Comparison of ENCODE assay signal across 8 cellular contexts in genomic region chr20:20568604-20569205, GRCh38.
DNase-seq lines count a peak whose midpoint lies in the region; ATAC-seq and TF ChIP-seq lines count a peak whose summit lies in the region.

No MANE protein-coding gene starts in this region.

- H2AFZ ChIP-seq in SK-N-SH (ENCODE audit: low read depth) (no peak overlapping the region), neural progenitor cell (replicated peaks) (no peak overlapping the region)

- WGBS in SK-N-SH (ENCODE audit: low lambda C conversion rate): 5% methylated on average over 3 of the region's 3 CpGs

- intact Hi-C loops in left ventricle myocardium inferior (cut with micrococcal nuclease): no loop called here
- intact Hi-C loops in Right ventricle myocardium superior (cut with DNase I): no loop called here

- H3K9ac ChIP-seq in SK-N-SH: no peak overlapping the region
- no peak overlapping the region for H3K9ac ChIP-seq in neural progenitor cell

- peaks cover 39% of the 10 kb centered on the region for H3K36me3 ChIP-seq in left ventricle myocardium inferior
- H3K36me3 ChIP-seq in SK-N-SH (replicated peaks in 1 of 2; ENCODE audit: control insufficient read depth in 1 of 2, insufficient read depth in 2 of 2, low read length in 1 of 2): peaks cover 0 to 3% of the 10 kb centered on the region in 2 experiments
- peaks cover 8% of the 10 kb centered on the region for H3K36me3 ChIP-seq in neural progenitor cell

- no peaks in the 10 kb centered on the region for H3K4me1 Mint-ChIP-seq in neural progenitor cell

- H3K9me3 ChIP-seq in left ventricle myocardium inferior (replicated peaks): no peaks in the 10 kb centered on the region
- H3K9me3 ChIP-seq in SK-N-SH: no peaks in the 10 kb centered on the region
- H3K9me3 ChIP-seq in neural progenitor cell (ENCODE audit: low read depth): no peaks in the 10 kb centered on the region

- no peaks in the 10 kb centered on the region for H3K9me2 ChIP-seq in SK-N-SH

- H3K4me1 ChIP-seq in left ventricle myocardium inferior (no peaks in the 10 kb centered on the region), SK-N-SH (ENCODE audit: control insufficient read depth in 1 of 2, insufficient read depth in 2 of 2, low read depth in 1 of 2, low read length in 1 of 2) (no peaks in the 10 kb centered on the region; a peak in 1 of 4 replicates), neural progenitor cell (no peaks in the 10 kb centered on the region)

- DNase-seq in left ventricle myocardium inferior (no peak), Right ventricle myocardium superior (no peak), NCI-H1092 (lab: John Stamatoyannopoulos, UW) (peak; percentile 37), SK-N-SH (peak; percentile 31), epithelial cell of esophagus (ENCODE audit: low read depth) (peak; percentile 60), neural progenitor cell (ENCODE audit: low spot score) (peak; percentile 60), omental fat pad (ENCODE audit: low spot score) (no peak)

- H3K36me3 Mint-ChIP-seq in neural progenitor cell: peaks cover 6% of the 10 kb centered on the region

- peak; percentile 97 for TF ChIP-seq RAD21 in SK-N-SH (IDR thresholded peaks at IDR 0.05; ENCODE audit: low read length)

- H3K27me3 ChIP-seq in left ventricle myocardium inferior (ENCODE audit: low read depth) (no peaks in the 10 kb centered on the region), SK-N-SH (ENCODE audit: insufficient read depth) (no peaks in the 10 kb centered on the region), neural progenitor cell (no peaks in the 10 kb centered on the region)

- H3K9me3 Mint-ChIP-seq in neural progenitor cell: no peaks in the 10 kb centered on the region

- no peak for ATAC-seq in Right ventricle myocardium superior (ENCODE audit: poor library complexity)
- no peak for ATAC-seq in omental fat pad (ENCODE audit: low FRiP score)
- ATAC-seq in HG02938 (IDR thresholded peaks at IDR 0.05; ENCODE audit: unreplicated experiment): no peak

- no peaks in the 10 kb centered on the region for H4K20me1 ChIP-seq in SK-N-SH (ENCODE audit: insufficient read depth)
- H4K20me1 ChIP-seq in neural progenitor cell (ENCODE audit: low read depth): no peaks in the 10 kb centered on the region

- no peak for TF ChIP-seq EP300 in SK-N-SH (IDR thresholded peaks at IDR 0.05; ENCODE audit: borderline replicate concordance in 1 of 2, low read depth in 1 of 2, low read length in 1 of 2)

- no peak overlapping the region for H3K27ac ChIP-seq in left ventricle myocardium inferior (replicated peaks)
- H3K27ac ChIP-seq in SK-N-SH (ENCODE audit: low read depth in 2 of 2, low read length in 1 of 2): no peak overlapping the region
- H3K27ac ChIP-seq in neural progenitor cell: no peak overlapping the region

- H3K4me3 Mint-ChIP-seq in neural progenitor cell: no peak overlapping the region

- no peaks in the 10 kb centered on the region for H3K27me3 Mint-ChIP-seq in neural progenitor cell (ENCODE audit: insufficient read depth, low read depth)

- POLR2A ChIA-PET in SK-N-SH (lab: Yijun Ruan, JAX): no interaction called here

- CTCF ChIA-PET in SK-N-SH (lab: Yijun Ruan, JAX): interaction anchor here (0.7 to 4.4 kb wide), 14 partner anchors 11 to 496 kb away, joined by 3 to 34 read pairs (median 4); no protein-coding TSS in a partner anchor

- H3F3A ChIP-seq in SK-N-SH (replicated peaks; ENCODE audit: insufficient read depth) (peaks cover 4% of the 10 kb centered on the region), neural progenitor cell (ENCODE audit: low read depth) (no peaks in the 10 kb centered on the region)

- H3K27ac Mint-ChIP-seq in neural progenitor cell: no peak overlapping the region

- H3K4me3 ChIP-seq in left ventricle myocardium inferior (no peak overlapping the region), SK-N-SH (ENCODE audit: low read depth in 2 of 2, low read length in 1 of 2) (no peak overlapping the region; a peak in 1 of 4 replicates), epithelial cell of esophagus (ENCODE audit: low read length) (no peak overlapping the region), neural progenitor cell (no peak overlapping the region)

- TF ChIP-seq CTCF in left ventricle myocardium inferior (IDR thresholded peaks at IDR 0.05; ENCODE audit: borderline replicate concordance) (peak; percentile 70), SK-N-SH (IDR thresholded peaks at IDR 0.05) (peak; percentile 89), epithelial cell of esophagus (IDR thresholded peaks at IDR 0.05; ENCODE audit: insufficient read depth, low read depth, low read length, missing control alignments) (peak; percentile 80), neural progenitor cell (IDR thresholded peaks at IDR 0.05) (peak; percentile 87), omental fat pad (IDR thresholded peaks at IDR 0.05) (no peak)

- H3K4me2 ChIP-seq in SK-N-SH (no peak overlapping the region), neural progenitor cell (no peak overlapping the region)

- H3K79me2 ChIP-seq in SK-N-SH (ENCODE audit: insufficient read depth) (no peaks in the 10 kb centered on the region), neural progenitor cell (ENCODE audit: low read depth) (no peaks in the 10 kb centered on the region)

TF ChIP-seq in SK-N-SH, 30 proteins besides CTCF, POLR2A, EP300 and RAD21:
- peak; percentile 66 for TF ChIP-seq SMC3 (IDR thresholded peaks at IDR 0.05; ENCODE audit: low read depth, low read length)
- TF ChIP-seq YY1 (IDR thresholded peaks at IDR 0.05; ENCODE audit: low read depth): no peak
- TF ChIP-seq, protein P1, sequence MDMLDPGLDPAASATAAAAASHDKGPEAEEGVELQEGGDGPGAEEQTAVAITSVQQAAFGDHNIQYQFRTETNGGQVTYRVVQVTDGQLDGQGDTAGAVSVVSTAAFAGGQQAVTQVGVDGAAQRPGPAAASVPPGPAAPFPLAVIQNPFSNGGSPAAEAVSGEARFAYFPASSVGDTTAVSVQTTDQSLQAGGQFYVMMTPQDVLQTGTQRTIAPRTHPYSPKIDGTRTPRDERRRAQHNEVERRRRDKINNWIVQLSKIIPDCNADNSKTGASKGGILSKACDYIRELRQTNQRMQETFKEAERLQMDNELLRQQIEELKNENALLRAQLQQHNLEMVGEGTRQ (IDR thresholded peaks at IDR 0.05; ENCODE audit: borderline replicate concordance, low read depth, low read length): no peak

Comparison
In these comparisons a context has a peak if more than half of its experiments do, and no peak if none do; other contexts are left out.
1. DNase-seq: peak in NCI-H1092 (single experiment), SK-N-SH (single experiment), epithelial cell of esophagus (single experiment) and neural progenitor cell (single experiment); none in left ventricle myocardium inferior (single experiment), Right ventricle myocardium superior (single experiment) and omental fat pad (single experiment).
2. CTCF ChIP-seq: peak in left ventricle myocardium inferior (single experiment), SK-N-SH (single experiment), epithelial cell of esophagus (single experiment) and neural progenitor cell (single experiment); none in omental fat pad (0 of 3).